ENCODE assay signal across 1 cellular context in the genomic region with DNA sequence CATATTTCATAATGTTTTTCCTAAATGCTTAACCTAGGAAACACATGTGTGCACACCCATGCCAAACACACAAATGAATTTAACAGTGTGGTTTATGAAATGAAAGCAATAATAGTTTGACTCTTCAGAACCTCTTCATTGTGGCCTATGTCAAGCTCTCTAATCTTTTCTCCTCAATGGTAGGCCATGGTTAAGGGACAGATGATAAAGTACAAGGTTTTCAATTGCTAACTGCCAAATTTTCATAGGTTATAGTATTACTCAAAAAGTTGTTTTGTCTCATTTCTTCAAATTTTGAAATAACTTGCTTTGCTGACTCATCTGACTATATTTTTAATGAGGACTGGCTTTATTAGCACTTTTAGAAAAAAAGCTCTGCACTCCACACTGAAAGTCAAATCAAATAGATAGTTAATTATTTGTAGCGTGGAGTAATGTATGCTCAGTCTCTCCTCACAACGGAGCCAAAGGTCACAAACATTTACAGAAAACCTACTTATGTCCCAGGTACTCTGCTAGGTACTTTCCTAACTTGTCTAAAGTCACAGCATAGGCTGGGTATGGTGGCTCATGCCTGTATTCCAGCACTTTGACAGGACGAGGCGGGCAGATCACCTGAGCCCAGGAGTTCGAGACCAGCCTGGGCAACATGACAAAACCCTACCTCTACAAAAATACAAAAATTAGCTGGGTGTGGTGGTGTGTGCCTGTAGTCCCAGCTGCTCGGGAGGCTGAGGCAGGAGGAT.
A peak's percentile ranks its signal among the peaks of the same experiment; 100 is the strongest.
TF ChIP-seq lines count a peak whose summit lies in the region.

No MANE protein-coding gene starts in this region.

TF ChIP-seq in HepG2, 621 proteins besides CTCF, POLR2A, EP300 and RAD21 (continued from another document and continues in another):
- TF ChIP-seq, protein P1, sequence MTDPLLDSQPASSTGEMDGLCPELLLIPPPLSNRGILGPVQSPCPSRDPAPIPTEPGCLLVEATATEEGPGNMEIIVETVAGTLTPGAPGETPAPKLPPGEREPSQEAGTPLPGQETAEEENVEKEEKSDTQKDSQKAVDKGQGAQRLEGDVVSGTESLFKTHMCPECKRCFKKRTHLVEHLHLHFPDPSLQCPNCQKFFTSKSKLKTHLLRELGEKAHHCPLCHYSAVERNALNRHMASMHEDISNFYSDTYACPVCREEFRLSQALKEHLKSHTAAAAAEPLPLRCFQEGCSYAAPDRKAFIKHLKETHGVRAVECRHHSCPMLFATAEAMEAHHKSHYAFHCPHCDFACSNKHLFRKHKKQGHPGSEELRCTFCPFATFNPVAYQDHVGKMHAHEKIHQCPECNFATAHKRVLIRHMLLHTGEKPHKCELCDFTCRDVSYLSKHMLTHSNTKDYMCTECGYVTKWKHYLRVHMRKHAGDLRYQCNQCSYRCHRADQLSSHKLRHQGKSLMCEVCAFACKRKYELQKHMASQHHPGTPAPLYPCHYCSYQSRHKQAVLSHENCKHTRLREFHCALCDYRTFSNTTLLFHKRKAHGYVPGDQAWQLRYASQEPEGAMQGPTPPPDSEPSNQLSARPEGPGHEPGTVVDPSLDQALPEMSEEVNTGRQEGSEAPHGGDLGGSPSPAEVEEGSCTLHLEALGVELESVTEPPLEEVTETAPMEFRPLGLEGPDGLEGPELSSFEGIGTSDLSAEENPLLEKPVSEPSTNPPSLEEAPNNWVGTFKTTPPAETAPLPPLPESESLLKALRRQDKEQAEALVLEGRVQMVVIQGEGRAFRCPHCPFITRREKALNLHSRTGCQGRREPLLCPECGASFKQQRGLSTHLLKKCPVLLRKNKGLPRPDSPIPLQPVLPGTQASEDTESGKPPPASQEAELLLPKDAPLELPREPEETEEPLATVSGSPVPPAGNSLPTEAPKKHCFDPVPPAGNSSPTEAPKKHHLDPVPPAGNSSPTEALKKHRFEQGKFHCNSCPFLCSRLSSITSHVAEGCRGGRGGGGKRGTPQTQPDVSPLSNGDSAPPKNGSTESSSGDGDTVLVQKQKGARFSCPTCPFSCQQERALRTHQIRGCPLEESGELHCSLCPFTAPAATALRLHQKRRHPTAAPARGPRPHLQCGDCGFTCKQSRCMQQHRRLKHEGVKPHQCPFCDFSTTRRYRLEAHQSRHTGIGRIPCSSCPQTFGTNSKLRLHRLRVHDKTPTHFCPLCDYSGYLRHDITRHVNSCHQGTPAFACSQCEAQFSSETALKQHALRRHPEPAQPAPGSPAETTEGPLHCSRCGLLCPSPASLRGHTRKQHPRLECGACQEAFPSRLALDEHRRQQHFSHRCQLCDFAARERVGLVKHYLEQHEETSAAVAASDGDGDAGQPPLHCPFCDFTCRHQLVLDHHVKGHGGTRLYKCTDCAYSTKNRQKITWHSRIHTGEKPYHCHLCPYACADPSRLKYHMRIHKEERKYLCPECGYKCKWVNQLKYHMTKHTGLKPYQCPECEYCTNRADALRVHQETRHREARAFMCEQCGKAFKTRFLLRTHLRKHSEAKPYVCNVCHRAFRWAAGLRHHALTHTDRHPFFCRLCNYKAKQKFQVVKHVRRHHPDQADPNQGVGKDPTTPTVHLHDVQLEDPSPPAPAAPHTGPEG (CRISPR knock-in tag; IDR thresholded peaks at IDR 0.05), result no peak
- TF ChIP-seq HMG20B (CRISPR knock-in tag; conservative IDR thresholded peaks at IDR 0.05) (no peak), ZNF331 (CRISPR knock-in tag; IDR thresholded peaks at IDR 0.05) (peak; percentile 77), ZSCAN21 (CRISPR knock-in tag; IDR thresholded peaks at IDR 0.05; ENCODE audit: borderline replicate concordance) (peak; percentile 100), KDM6A (CRISPR knock-in tag; IDR thresholded peaks at IDR 0.05; ENCODE audit: low read depth) (peak; percentile 47), FOSL2 (CRISPR knock-in tag; IDR thresholded peaks at IDR 0.05) (peak; percentile 24; the same call in 1 of the 2 replicates), GATAD2A (CRISPR knock-in tag; IDR thresholded peaks at IDR 0.05) (peak; percentile 74), ZBTB21 (CRISPR knock-in tag; IDR thresholded peaks at IDR 0.05) (no peak), ZNF205 (CRISPR knock-in tag; IDR thresholded peaks at IDR 0.05) (no peak), CAMTA2 (CRISPR knock-in tag; IDR thresholded peaks at IDR 0.05; ENCODE audit: borderline replicate concordance) (no peak), MED1 (CRISPR knock-in tag; IDR thresholded peaks at IDR 0.05) (peak; percentile 61; the same call in 1 of the 2 replicates), KDM1A (CRISPR knock-in tag; IDR thresholded peaks at IDR 0.05) (peak; percentile 62; the same call in 1 of the 2 replicates), CBFB (CRISPR knock-in tag; IDR thresholded peaks at IDR 0.05) (no peak), SALL1 (CRISPR knock-in tag; IDR thresholded peaks at IDR 0.05) (peak; percentile 80), ZNF292 (CRISPR knock-in tag; IDR thresholded peaks at IDR 0.05; ENCODE audit: borderline replicate concordance, low read depth) (peak; percentile 60; the same call in 1 of the 2 replicates), ZNF546 (CRISPR knock-in tag; conservative IDR thresholded peaks at IDR 0.05) (no peak), HDAC1 (CRISPR knock-in tag; IDR thresholded peaks at IDR 0.05) (0 out of 2 replicates have a peak, but pooled peaks have one; percentile 16), ZNF562 (CRISPR knock-in tag; IDR thresholded peaks at IDR 0.05; ENCODE audit: borderline replicate concordance) (no peak), TOE1 (CRISPR knock-in tag; IDR thresholded peaks at IDR 0.05) (no peak), DPF2 (CRISPR knock-in tag; IDR thresholded peaks at IDR 0.05; ENCODE audit: borderline replicate concordance, low read depth) (0 out of 2 replicates have a peak, but pooled peaks have one; percentile 48), ZSCAN20 (CRISPR knock-in tag; IDR thresholded peaks at IDR 0.05; ENCODE audit: borderline replicate concordance) (no peak), SALL2 (CRISPR knock-in tag; IDR thresholded peaks at IDR 0.05) (peak; percentile 56; the same call in 1 of the 2 replicates), RXRB (CRISPR knock-in tag; IDR thresholded peaks at IDR 0.05; ENCODE audit: borderline replicate concordance) (peak; percentile 79; the same call in 1 of the 2 replicates), ZNF121 (CRISPR knock-in tag; IDR thresholded peaks at IDR 0.05) (0 out of 2 replicates have a peak, but pooled peaks have one; percentile 17), ZNF772 (CRISPR knock-in tag; IDR thresholded peaks at IDR 0.05) (no peak), HOXA3 (CRISPR knock-in tag; IDR thresholded peaks at IDR 0.05) (peak; percentile 63; the same call in 1 of the 2 replicates), ZMYM4 (CRISPR knock-in tag; IDR thresholded peaks at IDR 0.05) (peak; percentile 80), ARNT2 (CRISPR knock-in tag; IDR thresholded peaks at IDR 0.05; ENCODE audit: low read depth) (0 out of 2 replicates have a peak, but pooled peaks have one; percentile 28), MXD4 (CRISPR knock-in tag; IDR thresholded peaks at IDR 0.05) (0 out of 2 replicates have a peak, but pooled peaks have one; percentile 44), LCORL (IDR thresholded peaks at IDR 0.05) (no peak), LCORL (CRISPR knock-in tag; IDR thresholded peaks at IDR 0.05) (peak; percentile 35; the same call in 1 of the 2 replicates), YEATS4 (CRISPR knock-in tag; IDR thresholded peaks at IDR 0.05; ENCODE audit: borderline replicate concordance) (peak; percentile 31; the same call in 1 of the 2 replicates), TGIF2 (CRISPR knock-in tag; IDR thresholded peaks at IDR 0.05) (no peak; the same call in 1 of the 2 replicates), MAFF (IDR thresholded peaks at IDR 0.05; ENCODE audit: low read depth, low read length) (no peak; the same call in 1 of the 2 replicates)
- TF ChIP-seq, protein P2, sequence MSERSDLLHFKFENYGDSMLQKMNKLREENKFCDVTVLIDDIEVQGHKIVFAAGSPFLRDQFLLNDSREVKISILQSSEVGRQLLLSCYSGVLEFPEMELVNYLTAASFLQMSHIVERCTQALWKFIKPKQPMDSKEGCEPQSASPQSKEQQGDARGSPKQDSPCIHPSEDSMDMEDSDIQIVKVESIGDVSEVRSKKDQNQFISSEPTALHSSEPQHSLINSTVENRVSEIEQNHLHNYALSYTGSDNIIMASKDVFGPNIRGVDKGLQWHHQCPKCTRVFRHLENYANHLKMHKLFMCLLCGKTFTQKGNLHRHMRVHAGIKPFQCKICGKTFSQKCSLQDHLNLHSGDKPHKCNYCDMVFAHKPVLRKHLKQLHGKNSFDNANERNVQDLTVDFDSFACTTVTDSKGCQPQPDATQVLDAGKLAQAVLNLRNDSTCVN (CRISPR knock-in tag; IDR thresholded peaks at IDR 0.05; ENCODE audit: borderline replicate concordance), result no peak
- TF ChIP-seq, protein P3, sequence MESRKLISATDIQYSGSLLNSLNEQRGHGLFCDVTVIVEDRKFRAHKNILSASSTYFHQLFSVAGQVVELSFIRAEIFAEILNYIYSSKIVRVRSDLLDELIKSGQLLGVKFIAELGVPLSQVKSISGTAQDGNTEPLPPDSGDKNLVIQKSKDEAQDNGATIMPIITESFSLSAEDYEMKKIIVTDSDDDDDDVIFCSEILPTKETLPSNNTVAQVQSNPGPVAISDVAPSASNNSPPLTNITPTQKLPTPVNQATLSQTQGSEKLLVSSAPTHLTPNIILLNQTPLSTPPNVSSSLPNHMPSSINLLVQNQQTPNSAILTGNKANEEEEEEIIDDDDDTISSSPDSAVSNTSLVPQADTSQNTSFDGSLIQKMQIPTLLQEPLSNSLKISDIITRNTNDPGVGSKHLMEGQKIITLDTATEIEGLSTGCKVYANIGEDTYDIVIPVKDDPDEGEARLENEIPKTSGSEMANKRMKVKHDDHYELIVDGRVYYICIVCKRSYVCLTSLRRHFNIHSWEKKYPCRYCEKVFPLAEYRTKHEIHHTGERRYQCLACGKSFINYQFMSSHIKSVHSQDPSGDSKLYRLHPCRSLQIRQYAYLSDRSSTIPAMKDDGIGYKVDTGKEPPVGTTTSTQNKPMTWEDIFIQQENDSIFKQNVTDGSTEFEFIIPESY (CRISPR knock-in tag; IDR thresholded peaks at IDR 0.05), result no peak
- TF ChIP-seq, protein P4, sequence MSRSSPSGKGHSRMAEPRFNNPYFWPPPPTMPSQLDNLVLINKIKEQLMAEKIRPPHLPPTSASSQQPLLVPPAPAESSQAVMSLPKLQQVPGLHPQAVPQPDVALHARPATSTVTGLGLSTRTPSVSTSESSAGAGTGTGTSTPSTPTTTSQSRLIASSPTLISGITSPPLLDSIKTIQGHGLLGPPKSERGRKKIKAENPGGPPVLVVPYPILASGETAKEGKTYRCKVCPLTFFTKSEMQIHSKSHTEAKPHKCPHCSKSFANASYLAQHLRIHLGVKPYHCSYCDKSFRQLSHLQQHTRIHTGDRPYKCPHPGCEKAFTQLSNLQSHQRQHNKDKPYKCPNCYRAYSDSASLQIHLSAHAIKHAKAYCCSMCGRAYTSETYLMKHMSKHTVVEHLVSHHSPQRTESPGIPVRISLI (CRISPR knock-in tag; IDR thresholded peaks at IDR 0.05; ENCODE audit: borderline replicate concordance), result peak; percentile 81
- TF ChIP-seq, protein P5, sequence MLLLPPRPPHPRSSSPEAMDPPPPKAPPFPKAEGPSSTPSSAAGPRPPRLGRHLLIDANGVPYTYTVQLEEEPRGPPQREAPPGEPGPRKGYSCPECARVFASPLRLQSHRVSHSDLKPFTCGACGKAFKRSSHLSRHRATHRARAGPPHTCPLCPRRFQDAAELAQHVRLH (CRISPR knock-in tag; IDR thresholded peaks at IDR 0.05; ENCODE audit: borderline replicate concordance, low read depth), result peak; percentile 41; the same call in 1 of the 2 replicates
- TF ChIP-seq, protein P6, sequence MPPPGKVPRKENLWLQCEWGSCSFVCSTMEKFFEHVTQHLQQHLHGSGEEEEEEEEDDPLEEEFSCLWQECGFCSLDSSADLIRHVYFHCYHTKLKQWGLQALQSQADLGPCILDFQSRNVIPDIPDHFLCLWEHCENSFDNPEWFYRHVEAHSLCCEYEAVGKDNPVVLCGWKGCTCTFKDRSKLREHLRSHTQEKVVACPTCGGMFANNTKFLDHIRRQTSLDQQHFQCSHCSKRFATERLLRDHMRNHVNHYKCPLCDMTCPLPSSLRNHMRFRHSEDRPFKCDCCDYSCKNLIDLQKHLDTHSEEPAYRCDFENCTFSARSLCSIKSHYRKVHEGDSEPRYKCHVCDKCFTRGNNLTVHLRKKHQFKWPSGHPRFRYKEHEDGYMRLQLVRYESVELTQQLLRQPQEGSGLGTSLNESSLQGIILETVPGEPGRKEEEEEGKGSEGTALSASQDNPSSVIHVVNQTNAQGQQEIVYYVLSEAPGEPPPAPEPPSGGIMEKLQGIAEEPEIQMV (CRISPR knock-in tag; IDR thresholded peaks at IDR 0.05; ENCODE audit: low read depth), result no peak
- TF ChIP-seq, protein P7, sequence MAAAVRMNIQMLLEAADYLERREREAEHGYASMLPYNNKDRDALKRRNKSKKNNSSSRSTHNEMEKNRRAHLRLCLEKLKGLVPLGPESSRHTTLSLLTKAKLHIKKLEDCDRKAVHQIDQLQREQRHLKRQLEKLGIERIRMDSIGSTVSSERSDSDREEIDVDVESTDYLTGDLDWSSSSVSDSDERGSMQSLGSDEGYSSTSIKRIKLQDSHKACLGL (CRISPR knock-in tag; IDR thresholded peaks at IDR 0.05), result no peak
- TF ChIP-seq, protein P8, sequence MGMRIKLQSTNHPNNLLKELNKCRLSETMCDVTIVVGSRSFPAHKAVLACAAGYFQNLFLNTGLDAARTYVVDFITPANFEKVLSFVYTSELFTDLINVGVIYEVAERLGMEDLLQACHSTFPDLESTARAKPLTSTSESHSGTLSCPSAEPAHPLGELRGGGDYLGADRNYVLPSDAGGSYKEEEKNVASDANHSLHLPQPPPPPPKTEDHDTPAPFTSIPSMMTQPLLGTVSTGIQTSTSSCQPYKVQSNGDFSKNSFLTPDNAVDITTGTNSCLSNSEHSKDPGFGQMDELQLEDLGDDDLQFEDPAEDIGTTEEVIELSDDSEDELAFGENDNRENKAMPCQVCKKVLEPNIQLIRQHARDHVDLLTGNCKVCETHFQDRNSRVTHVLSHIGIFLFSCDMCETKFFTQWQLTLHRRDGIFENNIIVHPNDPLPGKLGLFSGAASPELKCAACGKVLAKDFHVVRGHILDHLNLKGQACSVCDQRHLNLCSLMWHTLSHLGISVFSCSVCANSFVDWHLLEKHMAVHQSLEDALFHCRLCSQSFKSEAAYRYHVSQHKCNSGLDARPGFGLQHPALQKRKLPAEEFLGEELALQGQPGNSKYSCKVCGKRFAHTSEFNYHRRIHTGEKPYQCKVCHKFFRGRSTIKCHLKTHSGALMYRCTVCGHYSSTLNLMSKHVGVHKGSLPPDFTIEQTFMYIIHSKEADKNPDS (CRISPR knock-in tag; IDR thresholded peaks at IDR 0.05), result peak; percentile 100
- TF ChIP-seq, protein P9, sequence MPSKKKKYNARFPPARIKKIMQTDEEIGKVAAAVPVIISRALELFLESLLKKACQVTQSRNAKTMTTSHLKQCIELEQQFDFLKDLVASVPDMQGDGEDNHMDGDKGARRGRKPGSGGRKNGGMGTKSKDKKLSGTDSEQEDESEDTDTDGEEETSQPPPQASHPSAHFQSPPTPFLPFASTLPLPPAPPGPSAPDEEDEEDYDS (CRISPR knock-in tag; IDR thresholded peaks at IDR 0.05), result peak; percentile 31; the same call in 1 of the 2 replicates
